Comparison of ENCODE assay signal across 2 cellular contexts in genomic region chr19:14735915-14736314, GRCh38.
TF ChIP-seq lines count a peak whose summit lies in the region.

No MANE protein-coding gene starts in this region.

TF ChIP-seq in HepG2, 621 proteins besides CTCF, POLR2A, EP300 and RAD21:
- no peak for TF ChIP-seq NR0B2 (CRISPR knock-in tag; IDR thresholded peaks at IDR 0.05)
- peak; percentile 86 to 90 for TF ChIP-seq MAFK (conservative IDR thresholded peaks at IDR 0.05 in 1 of 2, IDR thresholded peaks at IDR 0.05 in 1 of 2; ENCODE audit: low read length in 2 of 2)
- no peak for TF ChIP-seq MTA1 (CRISPR knock-in tag; IDR thresholded peaks at IDR 0.05; ENCODE audit: borderline replicate concordance)
- TF ChIP-seq DR1 (CRISPR knock-in tag; IDR thresholded peaks at IDR 0.05) = no peak
- no peak for TF ChIP-seq ZNF639 (CRISPR knock-in tag; conservative IDR thresholded peaks at IDR 0.05)
- TF ChIP-seq ZMAT3 (CRISPR knock-in tag; conservative IDR thresholded peaks at IDR 0.05) = no peak
- no peak for TF ChIP-seq SAP130 (CRISPR knock-in tag; IDR thresholded peaks at IDR 0.05; ENCODE audit: low read depth)
- TF ChIP-seq, protein P1, sequence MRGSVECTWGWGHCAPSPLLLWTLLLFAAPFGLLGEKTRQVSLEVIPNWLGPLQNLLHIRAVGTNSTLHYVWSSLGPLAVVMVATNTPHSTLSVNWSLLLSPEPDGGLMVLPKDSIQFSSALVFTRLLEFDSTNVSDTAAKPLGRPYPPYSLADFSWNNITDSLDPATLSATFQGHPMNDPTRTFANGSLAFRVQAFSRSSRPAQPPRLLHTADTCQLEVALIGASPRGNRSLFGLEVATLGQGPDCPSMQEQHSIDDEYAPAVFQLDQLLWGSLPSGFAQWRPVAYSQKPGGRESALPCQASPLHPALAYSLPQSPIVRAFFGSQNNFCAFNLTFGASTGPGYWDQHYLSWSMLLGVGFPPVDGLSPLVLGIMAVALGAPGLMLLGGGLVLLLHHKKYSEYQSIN (CRISPR knock-in tag; IDR thresholded peaks at IDR 0.05; ENCODE audit: borderline replicate concordance) = no peak
- peak; percentile 83 for TF ChIP-seq MAFF (IDR thresholded peaks at IDR 0.05; ENCODE audit: low read depth, low read length)

TF ChIP-seq in IMR-90, 13 proteins besides CTCF, POLR2A, EP300 and RAD21:
- TF ChIP-seq MAFK (IDR thresholded peaks at IDR 0.05; ENCODE audit: low read depth, low read length) (peak; percentile 68), NFE2L2 (IDR thresholded peaks at IDR 0.05; ENCODE audit: low read depth, low read length) (no peak), CHD1 (IDR thresholded peaks at IDR 0.05; ENCODE audit: low read depth, low read length) (no peak)
TF ChIP-seq in IMR-90: peak in this region for 1.
